In the genomic region with DNA sequence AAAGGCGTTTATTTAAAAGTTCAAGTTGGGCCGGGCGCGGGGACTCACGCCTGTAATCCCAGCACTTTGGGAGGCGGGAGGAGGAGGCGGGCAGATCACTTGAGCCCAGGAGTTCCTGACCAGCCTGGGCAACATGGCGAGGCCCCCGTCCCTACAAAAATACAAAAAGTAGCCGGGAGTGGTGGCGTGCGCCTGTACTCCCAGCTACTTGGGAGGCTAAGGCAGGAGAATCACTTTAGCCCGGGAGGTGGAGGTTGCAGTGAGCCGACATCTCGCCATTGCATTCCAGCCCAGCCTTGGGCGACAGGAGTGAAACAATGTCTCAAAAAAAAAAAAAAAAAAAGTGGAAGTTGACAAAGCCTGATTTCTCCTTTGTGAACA, we compare ENCODE assay signal across 8 cellular contexts. TPM values are rescaled to one million over a fixed set of nuclear protein-coding genes. Genes with fewer than 3 reads are reported as not detected.
DNase-seq lines count a peak whose midpoint lies in the region; ATAC-seq, FAIRE-seq and TF ChIP-seq lines count a peak whose summit lies in the region.

No MANE protein-coding gene starts in this region.

- no peak for TF ChIP-seq EP300 in A549 (IDR thresholded peaks at IDR 0.05)

- POLR2A ChIA-PET in A549 (lab: Yijun Ruan, JAX) = interaction anchor here (0.7 to 1.9 kb wide), 2 partner anchors 13 to 22 kb away, joined by 5 to 6 read pairs; a partner anchor contains a TSS

- peak overlapping the region; percentile 98 for H3K4me2 ChIP-seq in A549

- FAIRE-seq in A549 (lab: Jason Lieb, UNC) = no peak

- peaks cover 19% of the 10 kb centered on the region for H3K36me3 Mint-ChIP-seq in activated T-helper 17 cell treated with anti-CD3 and anti-CD28 coated beads, Interleukin-2, amount 50 U/mL, for 72 hours (ENCODE audit: low read depth)

- H3K9me3 ChIP-seq in A549 (no peaks in the 10 kb centered on the region), iPS-20b (ENCODE audit: insufficient read depth, low read depth, low read length) (no peaks in the 10 kb centered on the region)

- H3K27ac Mint-ChIP-seq in activated T-helper 17 cell treated with anti-CD3 and anti-CD28 coated beads, Interleukin-2, amount 50 U/mL, for 72 hours = peak overlapping the region; percentile 82
- peak overlapping the region; percentile 89 to 96 for H3K27ac Mint-ChIP-seq in stimulated activated naive CD8-positive, alpha-beta T cell treated with anti-CD3 and anti-CD28 coated beads, Interleukin-15, amount 100 ng/mL, for 72 hours

- ATAC-seq in A549 (peak in 1 of 2 experiments; percentile 27; a peak in 3 of 6 replicates), GM21825 (IDR thresholded peaks at IDR 0.05; ENCODE audit: unreplicated experiment) (peak; percentile 6), HG02759 (IDR thresholded peaks at IDR 0.05; ENCODE audit: unreplicated experiment) (no peak)
- peak; percentile 30 for ATAC-seq in activated T-helper 17 cell treated with anti-CD3 and anti-CD28 coated beads, Interleukin-2, amount 50 U/mL, for 72 hours (replicated peaks)
- no peak for ATAC-seq in stimulated activated naive CD8-positive, alpha-beta T cell treated with anti-CD3 and anti-CD28 coated beads, Interleukin-15, amount 100 ng/mL, for 72 hours

- no peaks in the 10 kb centered on the region for H3K27me3 Mint-ChIP-seq in activated T-helper 17 cell treated with anti-CD3 and anti-CD28 coated beads, Interleukin-2, amount 50 U/mL, for 72 hours
- H3K27me3 Mint-ChIP-seq in stimulated activated naive CD8-positive, alpha-beta T cell treated with anti-CD3 and anti-CD28 coated beads, Interleukin-15, amount 100 ng/mL, for 72 hours = no peaks in the 10 kb centered on the region

- H3K4me3 Mint-ChIP-seq in activated T-helper 17 cell treated with anti-CD3 and anti-CD28 coated beads, Interleukin-2, amount 50 U/mL, for 72 hours = peak overlapping the region; percentile 83
- H3K4me3 Mint-ChIP-seq in stimulated activated naive CD8-positive, alpha-beta T cell treated with anti-CD3 and anti-CD28 coated beads, Interleukin-15, amount 100 ng/mL, for 72 hours = peak overlapping the region; percentile 81 to 88

- in situ Hi-C loops in GM13977 (cut with MboI; ENCODE audit: low pct_unique_long_range_greater_than_20kb, low sequenced_read_pairs, unreplicated experiment) = no loop called here

- H3K4me1 ChIP-seq in A549 = peaks cover 17% of the 10 kb centered on the region
- no peaks in the 10 kb centered on the region; the same call in 1 of the 2 replicates for H3K4me1 ChIP-seq in iPS-20b (ENCODE audit: insufficient read depth, low read length)

- CTCF ChIA-PET in A549 (lab: Yijun Ruan, JAX) = interaction anchor here (0.6 to 3.4 kb wide), 2 partner anchors 13 to 650 kb away, joined by 3 to 15 read pairs; a partner anchor contains a TSS

- H3K36me3 ChIP-seq in iPS-20b (ENCODE audit: insufficient read depth, low read depth, low read length) = peaks cover 19% of the 10 kb centered on the region

- no peaks in the 10 kb centered on the region for H3K9me3 Mint-ChIP-seq in activated T-helper 17 cell treated with anti-CD3 and anti-CD28 coated beads, Interleukin-2, amount 50 U/mL, for 72 hours
- H3K9me3 Mint-ChIP-seq in stimulated activated naive CD8-positive, alpha-beta T cell treated with anti-CD3 and anti-CD28 coated beads, Interleukin-15, amount 100 ng/mL, for 72 hours = no peaks in the 10 kb centered on the region

- TF ChIP-seq CTCF in A549 (IDR thresholded peaks at IDR 0.05) (no peak), GM13977 (IDR thresholded peaks at IDR 0.05; ENCODE audit: extremely low read depth, insufficient read depth, missing control alignments) (no peak)

- peak overlapping the region; percentile 97 for H3K9ac ChIP-seq in iPS-20b (ENCODE audit: low read depth, low read length)

- WGBS in A549 (ENCODE audit: missing lambda C conversion rate) = 55% methylated on average over 16 of the region's 16 CpGs

- H3K4me3 ChIP-seq in A549 = peak overlapping the region; percentile 92
- peak overlapping the region; percentile 95 for H3K4me3 ChIP-seq in iPS-20b (ENCODE audit: low read length)

- no peak for TF ChIP-seq POLR2A in A549 (IDR thresholded peaks at IDR 0.05; ENCODE audit: low read length)

- H3K27ac ChIP-seq in A549 = peak overlapping the region; percentile 95 to 96
- peak overlapping the region; percentile 71 for H3K27ac ChIP-seq in iPS-20b (ENCODE audit: low read length)

- H3K4me1 Mint-ChIP-seq in activated T-helper 17 cell treated with anti-CD3 and anti-CD28 coated beads, Interleukin-2, amount 50 U/mL, for 72 hours = peaks cover 5% of the 10 kb centered on the region
- H3K4me1 Mint-ChIP-seq in stimulated activated naive CD8-positive, alpha-beta T cell treated with anti-CD3 and anti-CD28 coated beads, Interleukin-15, amount 100 ng/mL, for 72 hours = peaks cover 40% of the 10 kb centered on the region

- TF ChIP-seq RAD21 in A549 (conservative IDR thresholded peaks at IDR 0.05 in 1 of 2, IDR thresholded peaks at IDR 0.05 in 1 of 2) = no peak

- no peak for DNase-seq in A549 (ENCODE audit: low read depth in 1 of 2, low spot score in 1 of 2)
- no peak for DNase-seq in stimulated activated naive CD8-positive, alpha-beta T cell treated with anti-CD3 and anti-CD28 coated beads, Interleukin-15, amount 100 ng/mL, for 72 hours
- no peak for DNase-seq in SKM-1 treated with dmso at 0.1 percent for 144 hours (lab: John Stamatoyannopoulos, UW; ENCODE audit: unreplicated experiment)
- DNase-seq in GM13977 (ENCODE audit: low spot score) = no peak

- peaks cover 3% of the 10 kb centered on the region; the same call in 1 of the 2 replicates for H3K27me3 ChIP-seq in iPS-20b (ENCODE audit: insufficient read depth, low read length)

TF ChIP-seq in A549, 52 proteins besides CTCF, POLR2A, EP300 and RAD21 (continues in another document):
- TF ChIP-seq, protein P1, sequence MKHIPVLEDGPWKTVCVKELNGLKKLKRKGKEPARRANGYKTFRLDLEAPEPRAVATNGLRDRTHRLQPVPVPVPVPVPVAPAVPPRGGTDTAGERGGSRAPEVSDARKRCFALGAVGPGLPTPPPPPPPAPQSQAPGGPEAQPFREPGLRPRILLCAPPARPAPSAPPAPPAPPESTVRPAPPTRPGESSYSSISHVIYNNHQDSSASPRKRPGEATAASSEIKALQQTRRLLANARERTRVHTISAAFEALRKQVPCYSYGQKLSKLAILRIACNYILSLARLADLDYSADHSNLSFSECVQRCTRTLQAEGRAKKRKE (CRISPR knock-in tag; IDR thresholded peaks at IDR 0.05; ENCODE audit: low read depth) = no peak
- TF ChIP-seq CBX2 (IDR thresholded peaks at IDR 0.05; ENCODE audit: borderline replicate concordance, low read depth) (no peak), RARB (CRISPR knock-in tag; IDR thresholded peaks at IDR 0.05) (no peak), MYC (IDR thresholded peaks at IDR 0.05; ENCODE audit: borderline replicate concordance, low read length) (no peak), KDM1A (IDR thresholded peaks at IDR 0.05; ENCODE audit: low read depth) (no peak)
- TF ChIP-seq, protein P2, sequence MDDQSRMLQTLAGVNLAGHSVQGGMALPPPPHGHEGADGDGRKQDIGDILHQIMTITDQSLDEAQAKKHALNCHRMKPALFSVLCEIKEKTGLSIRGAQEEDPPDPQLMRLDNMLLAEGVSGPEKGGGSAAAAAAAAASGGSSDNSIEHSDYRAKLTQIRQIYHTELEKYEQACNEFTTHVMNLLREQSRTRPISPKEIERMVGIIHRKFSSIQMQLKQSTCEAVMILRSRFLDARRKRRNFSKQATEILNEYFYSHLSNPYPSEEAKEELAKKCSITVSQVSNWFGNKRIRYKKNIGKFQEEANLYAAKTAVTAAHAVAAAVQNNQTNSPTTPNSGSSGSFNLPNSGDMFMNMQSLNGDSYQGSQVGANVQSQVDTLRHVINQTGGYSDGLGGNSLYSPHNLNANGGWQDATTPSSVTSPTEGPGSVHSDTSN (IDR thresholded peaks at IDR 0.05) = no peak

RNA-seq across cellular contexts. Expression of a gene that starts 0.8 kb away (rescaled TPM):
- 58.8 and 69.2 TPM in 2 replicates for polyA plus RNA-seq in A549 (2011; rRNA removed)
- 101 and 110 TPM in 2 replicates for polyA plus RNA-seq in A549 (2012; cell fraction: cytosol; rRNA removed)
- 51.0 and 55.2 TPM in 2 replicates for polyA plus RNA-seq in A549 (2012; cell fraction: nucleus; rRNA removed)
- polyA plus RNA-seq in A549 (2017; fragmentation: RNase III; extraction: RNeasy Plus Mini Kit Qiagen cat#74134 plus additional on column Dnase treatment) = 57.0 to 68.2 TPM (median 63.4 TPM) in 3 replicates
- polyA minus RNA-seq in A549 (2011; rRNA and poly(A)+ RNA removed) = 23.8 and 31.3 TPM in 2 replicates
- total RNA-seq in activated T-helper 17 cell treated with anti-CD3 and anti-CD28 coated beads, Interleukin-2, amount 50 U/mL, for 72 hours = 10 to 100 TPM; 17.8 to 39.1 TPM

RNA-seq across cellular contexts. Expression of a gene that starts 12.6 kb away (rescaled TPM):
- 21.0 and 23.4 TPM in 2 replicates for polyA plus RNA-seq in A549 (2011; rRNA removed)
- polyA plus RNA-seq in A549 (2012; cell fraction: cytosol; rRNA removed) = 14.3 and 17.1 TPM in 2 replicates
- polyA plus RNA-seq in A549 (2012; cell fraction: nucleus; rRNA removed) = 16.1 and 26.6 TPM in 2 replicates
- polyA plus RNA-seq in A549 (2017; fragmentation: RNase III; extraction: RNeasy Plus Mini Kit Qiagen cat#74134 plus additional on column Dnase treatment) = 19.0 to 22.8 TPM (median 20.5 TPM) in 3 replicates
- polyA minus RNA-seq in A549 (2011; rRNA and poly(A)+ RNA removed) = 27.4 and 37.0 TPM in 2 replicates
- total RNA-seq in activated T-helper 17 cell treated with anti-CD3 and anti-CD28 coated beads, Interleukin-2, amount 50 U/mL, for 72 hours = 10 to 100 TPM; 26.9 to 27.3 TPM

RNA-seq across cellular contexts. Expression of a gene that starts 12.7 kb away (rescaled TPM):
- polyA plus RNA-seq in A549 (2011; rRNA removed) (155 and 156 TPM in 2 replicates), A549 (2017; fragmentation: RNase III; extraction: RNeasy Plus Mini Kit Qiagen cat#74134 plus additional on column Dnase treatment) (130 to 144 TPM (median 142 TPM) in 3 replicates)
- polyA plus RNA-seq in A549 (2012; cell fraction: cytosol; rRNA removed) = 184 and 187 TPM in 2 replicates
- 195 and 227 TPM in 2 replicates for polyA plus RNA-seq in A549 (2012; cell fraction: nucleus; rRNA removed)
- 67.9 and 82.0 TPM in 2 replicates for polyA minus RNA-seq in A549 (2011; rRNA and poly(A)+ RNA removed)
- total RNA-seq in activated T-helper 17 cell treated with anti-CD3 and anti-CD28 coated beads, Interleukin-2, amount 50 U/mL, for 72 hours = 100 to 1,000 TPM in 1 of 2 donors, 10 to 100 TPM in 1; 90.3 to 167 TPM

RNA-seq across cellular contexts. Expression of a gene that starts 13.2 kb away (rescaled TPM):
- polyA plus RNA-seq in A549 (2011; rRNA removed) (137 and 138 TPM in 2 replicates), A549 (2017; fragmentation: RNase III; extraction: RNeasy Plus Mini Kit Qiagen cat#74134 plus additional on column Dnase treatment) (51.4 to 54.1 TPM (median 53.8 TPM) in 3 replicates)
- 41.9 and 60.7 TPM in 2 replicates for polyA plus RNA-seq in A549 (2012; cell fraction: cytosol; rRNA removed)
- polyA plus RNA-seq in A549 (2012; cell fraction: nucleus; rRNA removed) = 85.9 and 116 TPM in 2 replicates
- polyA minus RNA-seq in A549 (2011; rRNA and poly(A)+ RNA removed) = 186 and 188 TPM in 2 replicates
- 100 to 1,000 TPM; 118 to 143 TPM for total RNA-seq in activated T-helper 17 cell treated with anti-CD3 and anti-CD28 coated beads, Interleukin-2, amount 50 U/mL, for 72 hours

RNA-seq across cellular contexts. Expression of a gene that starts 20.3 kb away (rescaled TPM):
- not detected in 2 replicates for polyA plus RNA-seq in A549 (2011; rRNA removed)
- 0.04 and 0.05 TPM in 2 replicates for polyA plus RNA-seq in A549 (2012; cell fraction: cytosol; rRNA removed)
- 0.47 and 1.6 TPM in 2 replicates for polyA plus RNA-seq in A549 (2012; cell fraction: nucleus; rRNA removed)
- polyA plus RNA-seq in A549 (2017; fragmentation: RNase III; extraction: RNeasy Plus Mini Kit Qiagen cat#74134 plus additional on column Dnase treatment) = 0.07 to 0.10 TPM in 2 of 3 replicates, not detected in the other
- 0.44 TPM in 1 of 2 replicates, not detected in the other for polyA minus RNA-seq in A549 (2011; rRNA and poly(A)+ RNA removed)
- not detected for total RNA-seq in activated T-helper 17 cell treated with anti-CD3 and anti-CD28 coated beads, Interleukin-2, amount 50 U/mL, for 72 hours

Comparison
In these comparisons a context has a peak if more than half of its experiments do, and no peak if none do; other contexts are left out.
1. ATAC-seq: peak in GM21825 (single experiment) and activated T-helper 17 cell treated with anti-CD3 and anti-CD28 coated beads, Interleukin-2, amount 50 U/mL, for 72 hours (single experiment); none in stimulated activated naive CD8-positive, alpha-beta T cell treated with anti-CD3 and anti-CD28 coated beads, Interleukin-15, amount 100 ng/mL, for 72 hours (single experiment) and HG02759 (single experiment).